In the genomic region with DNA sequence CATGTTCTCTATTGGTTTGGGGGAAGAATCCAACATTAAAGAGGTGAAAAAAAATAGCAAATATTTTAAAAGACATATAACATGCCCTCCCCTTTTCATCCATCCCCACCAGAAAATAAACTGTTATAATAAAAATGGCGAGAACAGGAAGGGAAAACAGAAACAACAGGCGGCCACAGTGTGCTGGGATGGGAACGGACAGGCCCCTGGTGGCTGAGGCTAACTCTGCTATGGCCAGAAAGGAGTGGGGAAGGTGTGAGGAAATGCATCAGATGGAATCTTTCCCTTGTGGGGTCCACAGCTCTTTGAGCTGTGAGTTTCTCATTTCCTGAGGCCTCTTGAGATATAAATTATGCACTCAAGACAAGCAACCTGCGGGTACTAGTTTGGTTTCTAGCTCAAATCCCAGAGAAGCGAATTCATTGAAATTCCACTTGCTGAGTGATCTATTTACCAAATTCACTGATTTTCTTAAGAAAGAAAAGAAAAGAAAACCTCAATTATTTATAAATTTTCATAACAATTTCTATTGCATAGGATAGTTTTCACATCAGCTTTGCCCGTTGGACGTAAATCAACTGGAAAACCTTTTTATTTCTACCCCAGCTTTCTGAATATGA, we compare ENCODE assay signal across 14 cellular contexts.
DNase-seq lines count a peak whose midpoint lies in the region; ATAC-seq and TF ChIP-seq lines count a peak whose summit lies in the region.
"Had no signal": no experiment of that assay in that cellular context is flagged by ENCODE, and none has a peak within 500 bp of the region (broad histone marks: within the 10 kb centered on the region; RNA-seq: fewer than 3 reads in every experiment).

No MANE protein-coding gene starts in this region.

- H3K9me3 Mint-ChIP-seq in WTC11 (no peaks in the 10 kb centered on the region), neural progenitor cell (no peaks in the 10 kb centered on the region)

- no peak overlapping the region for H3K27ac Mint-ChIP-seq in WTC11
- H3K27ac Mint-ChIP-seq in neural progenitor cell = no peak overlapping the region
- H3K27ac Mint-ChIP-seq: CD4-positive, alpha-beta memory T cell had no signal

- peaks cover 50% of the 10 kb centered on the region for H3K4me1 ChIP-seq in GM23248 (ENCODE audit: insufficient read depth)
- H3K4me1 ChIP-seq in neural progenitor cell = no peaks in the 10 kb centered on the region
- H3K4me1 ChIP-seq in psoas muscle = no peaks in the 10 kb centered on the region
- H3K4me1 ChIP-seq: BE2C had no signal

- H3K36me3 Mint-ChIP-seq in WTC11 (no peaks in the 10 kb centered on the region), neural progenitor cell (no peaks in the 10 kb centered on the region)
- H3K36me3 Mint-ChIP-seq: CD4-positive, alpha-beta memory T cell had no signal

- 94 to 96% methylated on average over 7 of the region's 7 CpGs for WGBS in GM23248 (ENCODE audit: low coverage in 1 of 2, low lambda C conversion rate in 2 of 2, missing lambda C conversion rate in 2 of 2), 2 experiments
- WGBS in psoas muscle, 3 donors = 81 to 90% (median 84%) methylated on average over 7 of the region's 7 CpGs

- H3K79me2 ChIP-seq in GM23248 (ENCODE audit: insufficient read depth) (peaks cover 43% of the 10 kb centered on the region), neural progenitor cell (ENCODE audit: low read depth) (no peaks in the 10 kb centered on the region)

- peaks cover 46% of the 10 kb centered on the region for H3F3A ChIP-seq in GM23248 (ENCODE audit: insufficient read depth)
- no peaks in the 10 kb centered on the region for H3F3A ChIP-seq in neural progenitor cell (ENCODE audit: low read depth)

- no peak overlapping the region for H3K4me3 ChIP-seq in GM23248
- no peak overlapping the region for H3K4me3 ChIP-seq in neural progenitor cell
- H3K4me3 ChIP-seq in psoas muscle = no peak overlapping the region

- no peaks in the 10 kb centered on the region for H3K9me3 ChIP-seq in GM23248 (ENCODE audit: low read depth)
- H3K9me3 ChIP-seq in neural progenitor cell (ENCODE audit: low read depth) = no peaks in the 10 kb centered on the region
- H3K9me3 ChIP-seq in psoas muscle = no peaks in the 10 kb centered on the region
- H3K9me3 ChIP-seq: BE2C had no signal

- H3K9me2 ChIP-seq in GM23248 (ENCODE audit: insufficient read depth) = no peaks in the 10 kb centered on the region

- H3K27ac ChIP-seq in GM23248 (no peak overlapping the region), neural progenitor cell (no peak overlapping the region), psoas muscle (no peak overlapping the region)
- H3K27ac ChIP-seq: C4-2B had no signal

- no peak overlapping the region for H3K9ac ChIP-seq in GM23248
- H3K9ac ChIP-seq in neural progenitor cell = no peak overlapping the region

- H3K36me3 ChIP-seq in GM23248 (ENCODE audit: low read depth) (peaks cover 22% of the 10 kb centered on the region), neural progenitor cell (no peaks in the 10 kb centered on the region), psoas muscle (ENCODE audit: insufficient read depth in 1 of 2, low read depth in 1 of 2) (no peaks in the 10 kb centered on the region)
- H3K36me3 ChIP-seq: BE2C had no signal

- H4K20me1 ChIP-seq in GM23248 (ENCODE audit: insufficient read depth) (no peaks in the 10 kb centered on the region), neural progenitor cell (ENCODE audit: low read depth) (no peaks in the 10 kb centered on the region)

- H2AFZ ChIP-seq in GM23248 (no peak overlapping the region), neural progenitor cell (replicated peaks) (no peak overlapping the region)

- DNase-seq in GM23248 (no peak), WTC11 (ENCODE audit: low spot score) (no peak), iPS-NIHi11 (ENCODE audit: low spot score) (peak; percentile 29), neural progenitor cell (ENCODE audit: low spot score) (no peak), ACHN (no peak), mesenteric fat pad (ENCODE audit: low spot score) (no peak), psoas muscle (no peak)
- DNase-seq in effector CD4-positive, alpha-beta T cell = no peak
- DNase-seq: BE2C; CD4-positive, alpha-beta memory T cell; DMS79; EL; IMR-90 had no signal

- H3K27me3 ChIP-seq in GM23248 (replicated peaks; ENCODE audit: insufficient read depth) (no peaks in the 10 kb centered on the region), neural progenitor cell (no peaks in the 10 kb centered on the region), psoas muscle (ENCODE audit: insufficient read depth in 3 of 3, low read length in 2 of 3) (no peaks in the 10 kb centered on the region)
- H3K27me3 ChIP-seq: BE2C had no signal

- H3K4me3 Mint-ChIP-seq in WTC11 (no peak overlapping the region), neural progenitor cell (no peak overlapping the region)
- H3K4me3 Mint-ChIP-seq: CD4-positive, alpha-beta memory T cell had no signal

- TF ChIP-seq CTCF in WTC11 (IDR thresholded peaks at IDR 0.05) = no peak
- TF ChIP-seq CTCF in neural progenitor cell (IDR thresholded peaks at IDR 0.05) = peak; percentile 11
- TF ChIP-seq CTCF in psoas muscle (IDR thresholded peaks at IDR 0.05) = no peak

- CTCF ChIA-PET in WTC11 (lab: Charles Lee) = interaction anchor here (0.8 to 2.1 kb wide), 2 partner anchors 43 to 112 kb away, joined by 3 to 8 read pairs; no protein-coding TSS in a partner anchor

- intact Hi-C loops in psoas muscle (cut with DNase I) = no loop called here

- H3K4me2 ChIP-seq in GM23248 (ENCODE audit: unreplicated experiment) = peak overlapping the region; percentile 45
- H3K4me2 ChIP-seq in neural progenitor cell = no peak overlapping the region

- H3K27me3 Mint-ChIP-seq in WTC11 (ENCODE audit: low read depth) (no peaks in the 10 kb centered on the region; the same call in 1 of the 2 replicates), neural progenitor cell (ENCODE audit: insufficient read depth, low read depth) (peaks cover 2% of the 10 kb centered on the region)

- POLR2A ChIA-PET in WTC11 (lab: Charles Lee) = no interaction called here

- in situ Hi-C loops in GM23248 (cut with MboI) (no loop called here), ACHN (cut with HindIII; ENCODE audit: low pct_ligation_motif_present, low pct_unique_long_range_greater_than_20kb, low sequenced_read_pairs) (no loop called here)

- ATAC-seq in WTC11 (peak; percentile 61; the same call in 1 of the 2 replicates), psoas muscle (no peak)

- H3K4me1 Mint-ChIP-seq in WTC11 = peaks cover 20% of the 10 kb centered on the region
- peaks cover 5% of the 10 kb centered on the region for H3K4me1 Mint-ChIP-seq in neural progenitor cell
- H3K4me1 Mint-ChIP-seq: CD4-positive, alpha-beta memory T cell had no signal

TF ChIP-seq in WTC11, 78 proteins besides CTCF, POLR2A, EP300 and RAD21:
- TF ChIP-seq SMAD3 (CRISPR knock-in tag; IDR thresholded peaks at IDR 0.05; ENCODE audit: borderline replicate concordance) = no peak
- TF ChIP-seq, protein P1, sequence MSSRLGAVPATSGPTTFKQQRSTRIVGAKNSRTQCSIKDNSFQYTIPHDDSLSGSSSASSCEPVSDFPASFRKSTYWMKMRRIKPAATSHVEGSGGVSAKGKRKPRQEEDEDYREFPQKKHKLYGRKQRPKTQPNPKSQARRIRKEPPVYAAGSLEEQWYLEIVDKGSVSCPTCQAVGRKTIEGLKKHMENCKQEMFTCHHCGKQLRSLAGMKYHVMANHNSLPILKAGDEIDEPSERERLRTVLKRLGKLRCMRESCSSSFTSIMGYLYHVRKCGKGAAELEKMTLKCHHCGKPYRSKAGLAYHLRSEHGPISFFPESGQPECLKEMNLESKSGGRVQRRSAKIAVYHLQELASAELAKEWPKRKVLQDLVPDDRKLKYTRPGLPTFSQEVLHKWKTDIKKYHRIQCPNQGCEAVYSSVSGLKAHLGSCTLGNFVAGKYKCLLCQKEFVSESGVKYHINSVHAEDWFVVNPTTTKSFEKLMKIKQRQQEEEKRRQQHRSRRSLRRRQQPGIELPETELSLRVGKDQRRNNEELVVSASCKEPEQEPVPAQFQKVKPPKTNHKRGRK (CRISPR knock-in tag; IDR thresholded peaks at IDR 0.05; ENCODE audit: borderline replicate concordance) = no peak
- TF ChIP-seq ZNF416 (CRISPR knock-in tag; IDR thresholded peaks at IDR 0.05) = no peak
- no peak for TF ChIP-seq SP1 (CRISPR knock-in tag; conservative IDR thresholded peaks at IDR 0.05)
- TF ChIP-seq, protein P2, sequence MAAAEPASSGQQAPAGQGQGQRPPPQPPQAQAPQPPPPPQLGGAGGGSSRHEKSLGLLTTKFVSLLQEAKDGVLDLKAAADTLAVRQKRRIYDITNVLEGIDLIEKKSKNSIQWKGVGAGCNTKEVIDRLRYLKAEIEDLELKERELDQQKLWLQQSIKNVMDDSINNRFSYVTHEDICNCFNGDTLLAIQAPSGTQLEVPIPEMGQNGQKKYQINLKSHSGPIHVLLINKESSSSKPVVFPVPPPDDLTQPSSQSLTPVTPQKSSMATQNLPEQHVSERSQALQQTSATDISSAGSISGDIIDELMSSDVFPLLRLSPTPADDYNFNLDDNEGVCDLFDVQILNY (CRISPR knock-in tag; IDR thresholded peaks at IDR 0.05) = no peak
- TF ChIP-seq FOXJ3 (CRISPR knock-in tag; IDR thresholded peaks at IDR 0.05; ENCODE audit: borderline replicate concordance) = no peak
- no peak for TF ChIP-seq MYBL2 (CRISPR knock-in tag; IDR thresholded peaks at IDR 0.05)
- TF ChIP-seq, protein P3, sequence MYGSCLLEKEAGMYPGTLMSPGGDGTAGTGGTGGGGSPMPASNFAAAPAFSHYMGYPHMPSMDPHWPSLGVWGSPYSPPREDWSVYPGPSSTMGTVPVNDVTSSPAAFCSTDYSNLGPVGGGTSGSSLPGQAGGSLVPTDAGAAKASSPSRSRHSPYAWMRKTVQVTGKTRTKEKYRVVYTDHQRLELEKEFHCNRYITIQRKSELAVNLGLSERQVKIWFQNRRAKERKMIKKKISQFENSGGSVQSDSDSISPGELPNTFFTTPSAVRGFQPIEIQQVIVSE (CRISPR knock-in tag; IDR thresholded peaks at IDR 0.05; ENCODE audit: borderline replicate concordance) = no peak
- no peak for TF ChIP-seq HMGA2 (CRISPR knock-in tag; IDR thresholded peaks at IDR 0.05)
- no peak for TF ChIP-seq CBFB (CRISPR knock-in tag; IDR thresholded peaks at IDR 0.05; ENCODE audit: low read depth)
- no peak for TF ChIP-seq PRRX2 (CRISPR knock-in tag; IDR thresholded peaks at IDR 0.05)
- no peak for TF ChIP-seq ETV6 (CRISPR knock-in tag; IDR thresholded peaks at IDR 0.05)
- TF ChIP-seq, protein P4, sequence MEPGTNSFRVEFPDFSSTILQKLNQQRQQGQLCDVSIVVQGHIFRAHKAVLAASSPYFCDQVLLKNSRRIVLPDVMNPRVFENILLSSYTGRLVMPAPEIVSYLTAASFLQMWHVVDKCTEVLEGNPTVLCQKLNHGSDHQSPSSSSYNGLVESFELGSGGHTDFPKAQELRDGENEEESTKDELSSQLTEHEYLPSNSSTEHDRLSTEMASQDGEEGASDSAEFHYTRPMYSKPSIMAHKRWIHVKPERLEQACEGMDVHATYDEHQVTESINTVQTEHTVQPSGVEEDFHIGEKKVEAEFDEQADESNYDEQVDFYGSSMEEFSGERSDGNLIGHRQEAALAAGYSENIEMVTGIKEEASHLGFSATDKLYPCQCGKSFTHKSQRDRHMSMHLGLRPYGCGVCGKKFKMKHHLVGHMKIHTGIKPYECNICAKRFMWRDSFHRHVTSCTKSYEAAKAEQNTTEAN (CRISPR knock-in tag; IDR thresholded peaks at IDR 0.05) = no peak
- no peak for TF ChIP-seq ZBTB21 (CRISPR knock-in tag; IDR thresholded peaks at IDR 0.05; ENCODE audit: borderline replicate concordance)
